In the genomic region with DNA sequence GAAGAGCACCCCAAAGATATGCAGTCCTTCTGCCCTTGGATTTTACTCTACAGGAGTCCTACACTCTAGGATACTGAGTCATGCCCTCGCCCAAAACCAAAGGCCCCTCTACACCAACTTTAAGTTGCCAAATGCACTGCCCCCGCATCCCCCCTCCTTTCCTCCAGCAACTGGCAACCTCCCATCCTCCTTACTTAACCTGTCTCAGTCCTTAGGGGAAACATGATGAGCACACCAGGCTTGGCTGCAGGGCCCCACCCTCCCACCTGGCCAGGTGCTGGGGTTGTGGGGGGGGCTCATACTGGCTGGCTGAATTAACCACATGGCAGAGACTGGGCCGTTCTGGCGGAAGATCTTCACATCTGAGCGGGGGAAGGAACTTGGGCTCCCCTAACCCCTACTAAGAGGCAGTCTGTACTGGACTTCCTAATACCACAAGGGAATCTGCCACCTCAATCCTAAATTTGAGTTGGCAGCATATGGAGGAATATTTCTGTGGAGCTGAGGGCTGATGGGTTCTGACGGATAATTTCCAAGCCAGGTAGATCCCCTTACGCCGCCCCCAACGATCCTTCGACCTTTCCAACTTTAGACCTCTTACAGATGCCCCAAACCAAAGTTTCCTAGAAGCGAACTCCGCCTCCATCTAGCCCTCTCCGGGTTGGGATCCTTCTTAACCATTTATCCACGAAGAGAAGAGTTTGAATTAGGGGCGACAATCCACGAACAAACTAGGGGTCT, we compare ENCODE assay signal across 5 cellular contexts. TPM values are rescaled to one million over a fixed set of nuclear protein-coding genes. Genes with fewer than 3 reads are reported as not detected.
DNase-seq lines count a peak whose midpoint lies in the region; ATAC-seq and TF ChIP-seq lines count a peak whose summit lies in the region.

No MANE protein-coding gene starts in this region.

- peak overlapping the region; percentile 92 for H3K9ac ChIP-seq in KMS-11

- 0 to 1% methylated on average over 12 to 16 of the region's 16 CpGs for WGBS in testis, 2 donors

- peaks cover 83% of the 10 kb centered on the region for H3K79me2 ChIP-seq in KMS-11 (ENCODE audit: insufficient read depth, low read depth)

- TF ChIP-seq CTCF in KMS-11 (conservative IDR thresholded peaks at IDR 0.05; ENCODE audit: low read depth, low read length) (no peak; the same call in 1 of the 2 replicates), testis (IDR thresholded peaks at IDR 0.05) (no peak)

- H3K27ac ChIP-seq in KMS-11 (peak overlapping the region; percentile 85), testis (peak overlapping the region; percentile 97)

- intact Hi-C loops in testis (cut with DNase I; ENCODE audit: low total_unique reads): no loop called here

- DNase-seq in activated CD4-positive, alpha-beta T cell treated with anti-CD3 and anti-CD28 coated beads, Interleukin-2, amount 50 U/mL, for 48 hours: peak; percentile 64 to 72
- no peak for DNase-seq in testis

- no peak for ATAC-seq in HG02571 (IDR thresholded peaks at IDR 0.05; ENCODE audit: unreplicated experiment)

- no peaks in the 10 kb centered on the region for H3K36me3 ChIP-seq in KMS-11 (ENCODE audit: insufficient read depth)
- no peaks in the 10 kb centered on the region for H3K36me3 ChIP-seq in testis (ENCODE audit: low read depth, missing control alignments)

- H3K27me3 ChIP-seq in KMS-11 (ENCODE audit: insufficient read depth, low read depth) (no peaks in the 10 kb centered on the region), testis (no peaks in the 10 kb centered on the region)

- TF ChIP-seq POLR2A in testis (IDR thresholded peaks at IDR 0.05): no peak

- H3K4me1 ChIP-seq in KMS-11 (ENCODE audit: low read depth, poor library complexity, severe bottlenecking): peaks cover 48% of the 10 kb centered on the region
- peaks cover 56% of the 10 kb centered on the region for H3K4me1 ChIP-seq in testis

- H2AFZ ChIP-seq in KMS-11 (ENCODE audit: low read depth): 0 out of 2 replicates have a peak overlapping the region, but pooled peaks have one; percentile 15

- H3K4me2 ChIP-seq in KMS-11: peak overlapping the region; percentile 97

- H4K20me1 ChIP-seq in KMS-11 (ENCODE audit: insufficient read depth): peaks cover 11% of the 10 kb centered on the region; the same call in 1 of the 2 replicates

- H3K9me3 ChIP-seq in iPS-18c (ENCODE audit: control insufficient read depth, insufficient read depth, low read length): no peaks in the 10 kb centered on the region
- H3K9me3 ChIP-seq in testis: no peaks in the 10 kb centered on the region

- H3K4me3 ChIP-seq in KMS-11 (IDR thresholded peaks at IDR 0.05; ENCODE audit: insufficient read depth, low read depth, low read length) (peak overlapping the region; percentile 90), iPS-18c (ENCODE audit: insufficient read depth, low read depth, low read length) (peak overlapping the region; percentile 99), testis (peak overlapping the region; percentile 78 to 99)

RNA-seq across cellular contexts. Expression of a gene that starts 1.1 kb away (rescaled TPM):
- 10 to 100 TPM; 78.2 to 97.7 TPM for total RNA-seq in testis
- 133 TPM for polyA plus RNA-seq in testis (ENCODE audit: insufficient read depth, low read depth, low replicate concordance)

RNA-seq across cellular contexts. Expression of a gene that starts 9.5 kb away (rescaled TPM):
- total RNA-seq in testis: 10 to 100 TPM; 36.6 to 51.7 TPM
- 101 TPM for polyA plus RNA-seq in testis (ENCODE audit: insufficient read depth, low read depth, low replicate concordance)

RNA-seq across cellular contexts. Expression of a gene that starts 17.0 kb away (rescaled TPM):
- total RNA-seq in testis: 10 to 100 TPM; 53.3 to 62.0 TPM
- polyA plus RNA-seq in testis (ENCODE audit: insufficient read depth, low read depth, low replicate concordance): 68.3 TPM

RNA-seq across cellular contexts. Expression of a gene that starts 21.8 kb away (rescaled TPM):
- 100 to 1,000 TPM in 1 of 2 donors, 10 to 100 TPM in 1; 60.9 to 150 TPM for total RNA-seq in testis
- polyA plus RNA-seq in testis (ENCODE audit: insufficient read depth, low read depth, low replicate concordance): 223 TPM

RNA-seq across cellular contexts. Expression of a gene that starts 22.1 kb away (rescaled TPM):
- 10 to 100 TPM; 34.1 to 69.0 TPM for total RNA-seq in testis
- 50.5 TPM for polyA plus RNA-seq in testis (ENCODE audit: insufficient read depth, low read depth, low replicate concordance)
